8 cellular contexts compared by ENCODE assay signal in the genomic region with DNA sequence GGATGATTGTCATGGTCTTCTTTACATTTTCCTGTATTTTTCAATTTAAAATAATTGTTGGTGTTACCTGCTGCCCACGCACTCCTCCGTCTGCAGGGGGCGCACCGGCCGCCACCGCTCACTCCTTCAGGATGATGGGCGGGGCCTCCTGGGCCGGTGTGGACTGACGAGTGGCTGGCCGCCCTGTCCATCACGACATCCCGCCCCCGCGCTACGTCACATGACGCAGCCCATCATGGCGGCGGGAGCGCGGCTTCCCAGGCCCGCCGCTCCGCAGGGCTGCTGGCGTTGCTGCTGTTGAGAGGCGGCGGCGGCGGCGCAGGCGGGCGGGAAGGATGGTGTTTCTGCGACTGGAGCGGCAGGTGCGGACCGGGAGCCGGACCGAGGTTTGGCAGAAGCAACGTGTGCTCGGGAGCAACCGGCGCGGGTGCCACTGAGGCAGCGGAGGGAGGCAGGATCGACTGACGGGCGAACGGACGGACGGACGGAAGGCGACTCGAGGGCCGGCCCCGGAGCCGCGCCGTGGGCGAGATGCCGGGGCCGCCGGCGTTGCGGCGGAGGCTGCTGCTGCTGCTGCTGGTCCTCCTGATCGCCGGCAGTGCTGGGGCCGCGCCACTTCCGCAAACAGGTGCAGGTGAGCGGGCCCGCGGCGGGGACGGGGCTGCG. TPM values are rescaled to one million over a fixed set of nuclear protein-coding genes. Genes with fewer than 3 reads are reported as not detected.
A peak's percentile ranks its signal among the peaks of the same experiment; 100 is the strongest.
DNase-seq lines count a peak whose midpoint lies in the region; ATAC-seq and TF ChIP-seq lines count a peak whose summit lies in the region.

A gene (plus strand): TSS at position 216 of the 666 bp plus-strand sequence. CDS start 316 bp downstream, at position 532.

- no peak within 1 kb of the TSS for H2BK5ac ChIP-seq in IMR-90 (ENCODE audit: low read depth, low read length, poor library complexity, severe bottlenecking)

- peaks cover 2% of the 10 kb centered on the region; the same call in 1 of the 2 replicates for H3K9me3 ChIP-seq in IMR-90 (ENCODE audit: control insufficient read depth, insufficient read depth, low read length)
- H3K9me3 ChIP-seq in mucosa of rectum (ENCODE audit: control insufficient read depth in 2 of 2, low read length in 2 of 2): peaks cover 0 to 4% of the 10 kb centered on the region in 2 donors

- TF ChIP-seq CTCF in IMR-90 (conservative IDR thresholded peaks at IDR 0.05; ENCODE audit: low read depth, low read length): peak; percentile 98

- no peak within 1 kb of the TSS for H4K5ac ChIP-seq in IMR-90 (ENCODE audit: low read depth, low read length)

- H4K20me1 ChIP-seq in IMR-90 (ENCODE audit: insufficient read depth, low read length): no peaks in the 10 kb centered on the region

- 0% methylated on average over 8 of the region's 75 CpGs; no CpG with 5 or more reads in 1 of the 2 experiments for WGBS in IMR-90 (ENCODE audit: extremely low coverage in 2 of 2, insufficient read length in 1 of 2), 2 experiments

- H4K8ac ChIP-seq in IMR-90 (ENCODE audit: low read depth in 2 of 2, low read length in 2 of 2): peak within 1 kb of the TSS in 1 of 2 experiments; percentile 51; a peak in 1 of 4 replicates

- peak; percentile 73 for TF ChIP-seq POLR2A in IMR-90 (IDR thresholded peaks at IDR 0.05; ENCODE audit: low read depth, low read length)

- H3K9ac ChIP-seq in IMR-90 (ENCODE audit: low read depth, low read length) (peak within 1 kb of the TSS; percentile 69), mucosa of rectum (ENCODE audit: low read depth in 1 of 2, low read length in 2 of 2) (peak within 1 kb of the TSS; percentile 77 to 98)

- no peak within 1 kb of the TSS for H2BK15ac ChIP-seq in IMR-90 (ENCODE audit: low read depth, low read length)

- no peak within 1 kb of the TSS for H3K14ac ChIP-seq in IMR-90 (replicated peaks; ENCODE audit: low read depth, low read length)

- H3K79me1 ChIP-seq in IMR-90 (ENCODE audit: low read depth in 1 of 2, low read length in 2 of 2): peaks cover 0 to 13% of the 10 kb centered on the region in 2 experiments; a peak in 2 of 4 replicates

- peak; percentile 72 for TF ChIP-seq RAD21 in IMR-90 (IDR thresholded peaks at IDR 0.05; ENCODE audit: low read length)

- H4K91ac ChIP-seq in IMR-90 (ENCODE audit: insufficient read depth, low read depth, low read length): no peak within 1 kb of the TSS

- intact Hi-C loops in IMR-90 (cut with micrococcal nuclease): loop anchor here (1.0 to 5.0 kb wide), 3 partner anchors 62 to 146 kb away; a partner anchor contains a TSS

- H2AK5ac ChIP-seq in IMR-90 (ENCODE audit: low read depth, low read length): no peak within 1 kb of the TSS

- H3K9me1 ChIP-seq in IMR-90 (ENCODE audit: insufficient read depth, low read length): no peaks in the 10 kb centered on the region

- H3K4me3 ChIP-seq in IMR-90 (ENCODE audit: insufficient read depth, low read depth, low read length) (peak within 1 kb of the TSS; percentile 87), mucosa of rectum (ENCODE audit: low read length in 2 of 2) (peak within 1 kb of the TSS; percentile 87 to 93)

- POLR2A ChIA-PET in IMR-90 (lab: Charles Lee; ENCODE audit: unreplicated experiment): no interaction called here

- peak within 1 kb of the TSS; percentile 83 for H2AK9ac ChIP-seq in IMR-90 (replicated peaks; ENCODE audit: low read depth, low read length, poor library complexity)

- no peak within 1 kb of the TSS for H2BK120ac ChIP-seq in IMR-90 (ENCODE audit: low read depth, low read length)

- no peaks in the 10 kb centered on the region for H3K36me3 ChIP-seq in IMR-90 (ENCODE audit: control insufficient read depth, insufficient read depth, low read length)
- H3K36me3 ChIP-seq in mucosa of rectum (ENCODE audit: control insufficient read depth in 2 of 2, insufficient read depth in 2 of 2, low read length in 2 of 2): no peaks in the 10 kb centered on the region

- CTCF ChIA-PET in IMR-90 (lab: Yijun Ruan, JAX): interaction anchor here (0.7 to 1.3 kb wide), 5 partner anchors 9 to 62 kb away, joined by 3 to 4 read pairs (median 4); no protein-coding TSS in a partner anchor

- no peak within 1 kb of the TSS; the same call in 1 of the 2 replicates for H3K23ac ChIP-seq in IMR-90 (ENCODE audit: low read depth, low read length)

- in situ Hi-C loops in IMR-90 (cut with MboI; ENCODE audit: low sequenced_read_pairs): no loop called here

- no TSS peak for BruUV-seq in IMR-90 (replicated peaks; lab: Mats Ljungman, UMichigan)

- H3K27ac ChIP-seq in IMR-90 (ENCODE audit: insufficient read depth, low read length): peak within 1 kb of the TSS; percentile 55
- H3K27ac ChIP-seq in epithelial cell of prostate: peak within 1 kb of the TSS; percentile 86
- H3K27ac ChIP-seq in mucosa of rectum (ENCODE audit: low read depth in 2 of 2, low read length in 2 of 2): peak within 1 kb of the TSS; percentile 92 to 93

- dilution Hi-C loops in IMR-90 (cut with HindIII; ENCODE audit: low sequenced_read_pairs, unreplicated experiment): no loop called here

- DNase-seq in DMS153 (lab: John Stamatoyannopoulos, UW) (peak; percentile 67), IMR-90 (peak; percentile 86), OCI-M2 (lab: John Stamatoyannopoulos, UW; ENCODE audit: unreplicated experiment) (peak; percentile 83), activated T-cell treated with anti-CD3 and anti-CD28 coated beads for 4 hours (peak; percentile 98), epithelial cell of prostate (ENCODE audit: low read depth, low spot score) (peak; percentile 52)
- DNase-seq in stimulated activated CD8-positive, alpha-beta memory T cell treated with anti-CD3 and anti-CD28 coated beads, Interleukin-4, amount 100 ng/mL, for 48 hours: peak; percentile 99

- peak within 1 kb of the TSS; percentile 100 for H3K4me2 ChIP-seq in IMR-90 (ENCODE audit: low read depth, low read length)

- ATAC-seq in GM21526 (IDR thresholded peaks at IDR 0.05; ENCODE audit: low FRiP score, unreplicated experiment) (peak; percentile 99), IMR-90 (ENCODE audit: low read depth) (peak; percentile 100)

- peak within 1 kb of the TSS; percentile 65 for H3K4ac ChIP-seq in IMR-90 (ENCODE audit: low read depth, low read length)

- H2BK20ac ChIP-seq in IMR-90 (ENCODE audit: low read depth, low read length): no peak within 1 kb of the TSS

- peak within 1 kb of the TSS; percentile 99 for H2AFZ ChIP-seq in IMR-90 (replicated peaks; ENCODE audit: low read length, poor library complexity)

- H3K18ac ChIP-seq in IMR-90 (ENCODE audit: low read depth, low read length): no peak within 1 kb of the TSS

- H3K27me3 ChIP-seq in IMR-90 (ENCODE audit: control insufficient read depth, insufficient read depth, low read length) (no peaks in the 10 kb centered on the region), mucosa of rectum (ENCODE audit: control insufficient read depth in 2 of 2, insufficient read depth in 2 of 2, low read length in 2 of 2) (no peaks in the 10 kb centered on the region)

- no peak within 1 kb of the TSS for H3K56ac ChIP-seq in IMR-90 (ENCODE audit: extremely low read depth, insufficient read depth, low read length)

- H3K4me1 ChIP-seq in IMR-90 (ENCODE audit: control insufficient read depth, insufficient read depth, low read length): no peaks in the 10 kb centered on the region
- H3K4me1 ChIP-seq in mucosa of rectum (ENCODE audit: control insufficient read depth in 2 of 2, insufficient read depth in 2 of 2, low read length in 2 of 2): peaks cover 18 to 24% of the 10 kb centered on the region in 2 donors

TF ChIP-seq in IMR-90, 13 proteins besides CTCF, POLR2A, EP300 and RAD21:
- TF ChIP-seq MAZ (IDR thresholded peaks at IDR 0.05; ENCODE audit: borderline replicate concordance, low read depth, low read length) (peak; percentile 62; the same call in 1 of the 2 replicates), SMC3 (IDR thresholded peaks at IDR 0.05; ENCODE audit: low read depth, low read length) (peak; percentile 94), MXI1 (IDR thresholded peaks at IDR 0.05; ENCODE audit: borderline replicate concordance, low read depth, low read length) (no peak), BHLHE40 (IDR thresholded peaks at IDR 0.05; ENCODE audit: low read depth, low read length) (no peak), CEBPB (IDR thresholded peaks at IDR 0.05; ENCODE audit: low read depth, low read length) (no peak), MAFK (IDR thresholded peaks at IDR 0.05; ENCODE audit: low read depth, low read length) (no peak), FOS (IDR thresholded peaks at IDR 0.05; ENCODE audit: low read depth, low read length) (0 out of 2 replicates have a peak, but pooled peaks have one; percentile 24), RFX5 (IDR thresholded peaks at IDR 0.05; ENCODE audit: low read depth, low read length) (no peak), NFE2L2 (IDR thresholded peaks at IDR 0.05; ENCODE audit: low read depth, low read length) (no peak)
- TF ChIP-seq, protein P1, sequence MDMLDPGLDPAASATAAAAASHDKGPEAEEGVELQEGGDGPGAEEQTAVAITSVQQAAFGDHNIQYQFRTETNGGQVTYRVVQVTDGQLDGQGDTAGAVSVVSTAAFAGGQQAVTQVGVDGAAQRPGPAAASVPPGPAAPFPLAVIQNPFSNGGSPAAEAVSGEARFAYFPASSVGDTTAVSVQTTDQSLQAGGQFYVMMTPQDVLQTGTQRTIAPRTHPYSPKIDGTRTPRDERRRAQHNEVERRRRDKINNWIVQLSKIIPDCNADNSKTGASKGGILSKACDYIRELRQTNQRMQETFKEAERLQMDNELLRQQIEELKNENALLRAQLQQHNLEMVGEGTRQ (IDR thresholded peaks at IDR 0.05; ENCODE audit: low read depth, low read length): peak; percentile 96
- TF ChIP-seq, protein P2, sequence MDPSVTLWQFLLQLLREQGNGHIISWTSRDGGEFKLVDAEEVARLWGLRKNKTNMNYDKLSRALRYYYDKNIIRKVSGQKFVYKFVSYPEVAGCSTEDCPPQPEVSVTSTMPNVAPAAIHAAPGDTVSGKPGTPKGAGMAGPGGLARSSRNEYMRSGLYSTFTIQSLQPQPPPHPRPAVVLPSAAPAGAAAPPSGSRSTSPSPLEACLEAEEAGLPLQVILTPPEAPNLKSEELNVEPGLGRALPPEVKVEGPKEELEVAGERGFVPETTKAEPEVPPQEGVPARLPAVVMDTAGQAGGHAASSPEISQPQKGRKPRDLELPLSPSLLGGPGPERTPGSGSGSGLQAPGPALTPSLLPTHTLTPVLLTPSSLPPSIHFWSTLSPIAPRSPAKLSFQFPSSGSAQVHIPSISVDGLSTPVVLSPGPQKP (IDR thresholded peaks at IDR 0.05; ENCODE audit: borderline replicate concordance, low read depth, low read length): no peak

RNA-seq across cellular contexts. Expression of the gene that starts here (rescaled TPM):
- 5.0 and 5.3 TPM in 2 replicates for total RNA-seq in IMR-90 (2012; rRNA removed)
- 4.2 and 4.4 TPM in 2 replicates for polyA plus RNA-seq in IMR-90 (2012; rRNA removed)
- polyA plus RNA-seq in IMR-90 (2012; cell fraction: cytosol; rRNA removed): 1.9 and 2.9 TPM in 2 replicates
- 7.0 and 7.3 TPM in 2 replicates for polyA plus RNA-seq in IMR-90 (2012; cell fraction: nucleus; rRNA removed; ENCODE audit: low replicate concordance)

Comparison
In these comparisons a context has a peak if more than half of its experiments do, and no peak if none do; other contexts are left out.
1. Peak in every context shown above with its lines: DNase-seq, ATAC-seq, H3K4me3 ChIP-seq and H3K27ac ChIP-seq.